7 cellular contexts compared by ENCODE assay signal in genomic region chr18:3451989-3452749, GRCh38. TPM values are rescaled to one million over a fixed set of nuclear protein-coding genes. Genes with fewer than 3 reads are reported as not detected.
DNase-seq lines count a peak whose midpoint lies in the region; ATAC-seq and TF ChIP-seq lines count a peak whose summit lies in the region.

No MANE protein-coding gene starts in this region.

- peaks cover 5% of the 10 kb centered on the region for H3K36me3 Mint-ChIP-seq in T-helper 17 cell (ENCODE audit: low read depth)

- peak; percentile 17 for TF ChIP-seq POLR2A in breast epithelium (IDR thresholded peaks at IDR 0.05)

- H3K4me3 ChIP-seq in breast epithelium: peak overlapping the region; percentile 88 to 97 (median 88)
- peak overlapping the region; percentile 93 for H3K4me3 ChIP-seq in kidney epithelial cell (ENCODE audit: low read depth, low read length)

- H3K36me3 ChIP-seq in breast epithelium (no peaks in the 10 kb centered on the region), kidney epithelial cell (ENCODE audit: control insufficient read depth, insufficient read depth, low read length) (no peaks in the 10 kb centered on the region)

- peak overlapping the region; percentile 96 for H3K4me3 Mint-ChIP-seq in T-helper 17 cell

- peak overlapping the region; percentile 100 for H3K27ac Mint-ChIP-seq in T-helper 17 cell

- intact Hi-C loops in breast epithelium (cut with DNase I; ENCODE audit: low total_unique reads): no loop called here

- DNase-seq in H4 (ENCODE audit: low spot score) (peak; percentile 33), T-helper 17 cell (peak; percentile 11 to 22 (median 15)), breast epithelium (ENCODE audit: low spot score in 2 of 2) (peak; percentile 77 to 80), kidney epithelial cell (ENCODE audit: low read depth) (no peak), NCI-H2227 treated with DMSO at 0.1 percent for 48 hours (lab: John Stamatoyannopoulos, UW) (no peak)
- DNase-seq in stimulated activated CD4-positive, alpha-beta T cell treated with anti-CD3 and anti-CD28 coated beads, Interleukin-2, amount 100 ng/mL, for 48 hours: peak; percentile 21 to 32

- H3K27ac ChIP-seq in breast epithelium: peak overlapping the region; percentile 99 to 100

- no peak for TF ChIP-seq CTCF in breast epithelium (IDR thresholded peaks at IDR 0.05)
- no peak for TF ChIP-seq CTCF in kidney epithelial cell (IDR thresholded peaks at IDR 0.05; ENCODE audit: insufficient read depth, low read length, poor library complexity, severe bottlenecking)

- no peaks in the 10 kb centered on the region for H3K27me3 Mint-ChIP-seq in T-helper 17 cell

- ATAC-seq in T-helper 17 cell: no peak
- no peak for ATAC-seq in HG03439 (IDR thresholded peaks at IDR 0.05; ENCODE audit: unreplicated experiment)

- peaks cover 4% of the 10 kb centered on the region for H3K9me3 ChIP-seq in T-helper 17 cell (ENCODE audit: control insufficient read depth, low read length, poor library complexity, severe bottlenecking)
- H3K9me3 ChIP-seq in breast epithelium: no peaks in the 10 kb centered on the region

- peaks cover 0 to 9% of the 10 kb centered on the region in 2 donors for H3K4me1 ChIP-seq in breast epithelium

- H3K27me3 ChIP-seq in breast epithelium (no peaks in the 10 kb centered on the region), kidney epithelial cell (ENCODE audit: control insufficient read depth, insufficient read depth, low read length) (no peaks in the 10 kb centered on the region)

- H3K4me1 Mint-ChIP-seq in T-helper 17 cell: peaks cover 35% of the 10 kb centered on the region

RNA-seq across cellular contexts. Expression of gene TGIF1, which starts 2.2 kb away (rescaled TPM):
- 126 and 127 TPM in 2 replicates for total RNA-seq in H4 (2014; rRNA removed; shearing (Covaris generic))
- total RNA-seq in T-helper 17 cell (10 to 100 TPM; 56.3 to 71.7 TPM), breast epithelium (100 to 1,000 TPM in 2 of 3 donors, 10 to 100 TPM in 1; 67.7 to 161 (median 108) TPM), kidney epithelial cell (251 and 294 TPM in 2 replicates)

Comparison
In these comparisons a context has a peak if more than half of its experiments do, and no peak if none do; other contexts are left out.
1. DNase-seq: peak in H4 (single experiment), T-helper 17 cell (3 of 3), breast epithelium (2 of 2) and stimulated activated CD4-positive, alpha-beta T cell treated with anti-CD3 and anti-CD28 coated beads, Interleukin-2, amount 100 ng/mL, for 48 hours (2 of 2); none in kidney epithelial cell (single experiment) and NCI-H2227 treated with DMSO at 0.1 percent for 48 hours (single experiment).